1 cellular context compared by ENCODE assay signal in the genomic region with DNA sequence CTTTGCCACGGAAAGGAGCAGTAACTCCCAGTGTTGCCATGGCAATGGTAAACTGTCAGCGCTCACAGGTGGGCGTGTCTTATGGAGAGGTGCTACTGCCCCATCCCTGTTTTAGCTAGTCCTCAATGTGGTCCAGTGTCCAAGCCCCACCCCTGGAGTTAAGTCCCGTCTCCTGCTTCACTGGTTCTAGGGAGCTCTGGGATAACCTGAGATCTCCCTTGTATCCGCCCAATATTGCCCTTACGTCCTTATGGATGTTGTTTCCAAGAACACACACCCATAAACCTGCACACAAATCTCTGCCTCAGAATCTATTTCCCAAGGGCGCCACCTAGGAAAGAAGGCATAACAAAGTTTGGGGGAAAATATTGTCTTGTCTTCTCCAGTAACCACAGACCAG.
TF ChIP-seq lines count a peak whose summit lies in the region.

No MANE protein-coding gene starts in this region.

TF ChIP-seq in K562, 482 proteins besides CTCF, POLR2A, EP300 and RAD21 (continued from another document and continues in another):
- TF ChIP-seq TAF9B (IDR thresholded peaks at IDR 0.05; ENCODE audit: partially characterized antibody), result no peak
- TF ChIP-seq, protein P1, sequence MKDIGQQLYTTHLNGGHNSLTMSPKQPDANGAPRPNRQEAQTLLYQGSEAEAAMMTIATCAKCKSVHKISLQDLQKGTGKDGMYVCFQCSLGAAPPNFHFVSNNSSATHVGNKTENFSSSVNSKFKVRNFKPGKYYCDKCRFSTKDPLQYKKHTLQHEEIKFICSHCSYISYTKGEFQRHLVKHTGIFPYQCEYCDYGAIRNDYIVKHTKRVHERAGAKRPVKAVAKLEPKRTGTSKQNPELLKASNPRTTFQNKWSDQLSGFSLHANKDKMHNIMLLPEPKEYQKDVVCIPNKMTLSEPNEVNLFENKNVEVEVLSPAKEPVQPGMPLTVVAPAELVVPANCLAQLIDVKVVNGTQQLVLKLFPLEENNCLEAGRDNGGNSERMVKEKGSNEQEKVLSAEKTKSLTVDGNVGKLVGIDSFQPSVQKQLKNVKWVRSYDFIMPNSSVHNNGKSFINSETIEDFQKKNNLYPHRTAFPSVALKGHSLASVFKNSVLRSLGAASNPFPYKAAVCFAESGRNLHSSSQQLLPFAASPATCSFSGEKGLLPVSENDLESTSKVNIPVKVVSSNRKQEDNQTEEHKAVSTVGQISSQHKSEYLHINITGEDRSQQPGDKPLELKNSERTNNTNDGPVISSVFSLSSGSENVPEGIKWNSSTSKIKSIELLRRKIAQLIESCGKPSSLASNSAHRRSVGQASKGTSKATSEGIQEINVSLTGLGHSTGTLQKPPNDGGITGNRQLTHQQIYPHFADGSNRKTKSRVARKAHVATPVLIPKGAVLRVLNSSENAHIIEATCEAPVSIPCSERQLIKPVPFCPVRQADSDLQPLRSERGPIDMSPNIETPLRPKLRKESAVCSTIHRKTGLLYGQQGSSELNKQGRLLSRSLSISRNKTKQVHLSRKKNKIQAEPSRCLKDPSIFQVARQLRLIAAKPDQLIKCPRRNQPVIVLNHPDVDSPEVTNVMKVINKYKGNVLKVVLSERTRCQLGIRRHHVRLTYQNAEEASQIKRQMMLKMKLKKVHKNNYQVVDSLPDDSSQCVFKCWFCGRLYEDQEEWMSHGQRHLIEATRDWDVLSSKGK (CRISPR knock-in tag; IDR thresholded peaks at IDR 0.05), result no peak
- peak in 1 of 2 experiments; percentile 88; a peak in 2 of 4 replicates for TF ChIP-seq RCOR1 (IDR thresholded peaks at IDR 0.05; ENCODE audit: borderline replicate concordance in 1 of 2, low read depth in 2 of 2, low read length in 2 of 2)
- TF ChIP-seq NFATC3 (IDR thresholded peaks at IDR 0.05), result no peak
- no peak for TF ChIP-seq PTRF (tag; IDR thresholded peaks at IDR 0.05)
- peak; percentile 95 for TF ChIP-seq HINFP (tag; conservative IDR thresholded peaks at IDR 0.05; ENCODE audit: low read depth)
- no peak for TF ChIP-seq RBBP5 (IDR thresholded peaks at IDR 0.05; ENCODE audit: borderline replicate concordance, insufficient read depth, low read length, poor library complexity, severe bottlenecking)
- TF ChIP-seq GATA2 (CRISPR knock-in tag; IDR thresholded peaks at IDR 0.05), result no peak
- no peak for TF ChIP-seq CBX2 (IDR thresholded peaks at IDR 0.05; ENCODE audit: insufficient read depth, low read length, poor library complexity, severe bottlenecking)
- no peak for TF ChIP-seq CUX1 (CRISPR knock-in tag; IDR thresholded peaks at IDR 0.05)
- TF ChIP-seq, protein P2, sequence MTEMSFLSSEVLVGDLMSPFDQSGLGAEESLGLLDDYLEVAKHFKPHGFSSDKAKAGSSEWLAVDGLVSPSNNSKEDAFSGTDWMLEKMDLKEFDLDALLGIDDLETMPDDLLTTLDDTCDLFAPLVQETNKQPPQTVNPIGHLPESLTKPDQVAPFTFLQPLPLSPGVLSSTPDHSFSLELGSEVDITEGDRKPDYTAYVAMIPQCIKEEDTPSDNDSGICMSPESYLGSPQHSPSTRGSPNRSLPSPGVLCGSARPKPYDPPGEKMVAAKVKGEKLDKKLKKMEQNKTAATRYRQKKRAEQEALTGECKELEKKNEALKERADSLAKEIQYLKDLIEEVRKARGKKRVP (CRISPR knock-in tag; IDR thresholded peaks at IDR 0.05), result no peak
- no peak for TF ChIP-seq ZC3H4 (CRISPR knock-in tag; IDR thresholded peaks at IDR 0.05; ENCODE audit: borderline replicate concordance)
- no peak for TF ChIP-seq TBP (optimal IDR thresholded peaks at IDR 0.05; ENCODE audit: low read depth, low read length)
- peak; percentile 70 for TF ChIP-seq PKNOX1 (IDR thresholded peaks at IDR 0.05)
- no peak for TF ChIP-seq SMARCA5 (IDR thresholded peaks at IDR 0.05)
- TF ChIP-seq NR2C2 (CRISPR knock-in tag; IDR thresholded peaks at IDR 0.05), result no peak
- no peak for TF ChIP-seq NR2C2 (tag; IDR thresholded peaks at IDR 0.05)
- no peak for TF ChIP-seq ZNF699 (CRISPR knock-in tag; IDR thresholded peaks at IDR 0.05; ENCODE audit: insufficient replicate concordance)
- TF ChIP-seq CTBP1 (IDR thresholded peaks at IDR 0.05; ENCODE audit: borderline replicate concordance), result peak; percentile 45; the same call in 1 of the 2 replicates
- TF ChIP-seq, protein P3, sequence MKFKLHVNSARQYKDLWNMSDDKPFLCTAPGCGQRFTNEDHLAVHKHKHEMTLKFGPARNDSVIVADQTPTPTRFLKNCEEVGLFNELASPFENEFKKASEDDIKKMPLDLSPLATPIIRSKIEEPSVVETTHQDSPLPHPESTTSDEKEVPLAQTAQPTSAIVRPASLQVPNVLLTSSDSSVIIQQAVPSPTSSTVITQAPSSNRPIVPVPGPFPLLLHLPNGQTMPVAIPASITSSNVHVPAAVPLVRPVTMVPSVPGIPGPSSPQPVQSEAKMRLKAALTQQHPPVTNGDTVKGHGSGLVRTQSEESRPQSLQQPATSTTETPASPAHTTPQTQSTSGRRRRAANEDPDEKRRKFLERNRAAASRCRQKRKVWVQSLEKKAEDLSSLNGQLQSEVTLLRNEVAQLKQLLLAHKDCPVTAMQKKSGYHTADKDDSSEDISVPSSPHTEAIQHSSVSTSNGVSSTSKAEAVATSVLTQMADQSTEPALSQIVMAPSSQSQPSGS (CRISPR knock-in tag; IDR thresholded peaks at IDR 0.05), result no peak
- TF ChIP-seq LEF1 (IDR thresholded peaks at IDR 0.05), result no peak
- TF ChIP-seq THRA (IDR thresholded peaks at IDR 0.05), result no peak
- TF ChIP-seq NFYB (IDR thresholded peaks at IDR 0.05; ENCODE audit: extremely low read depth, insufficient read length), result no peak
- TF ChIP-seq PHF21A (IDR thresholded peaks at IDR 0.05; ENCODE audit: borderline replicate concordance, low read depth), result peak; percentile 91
- TF ChIP-seq BACH1 (tag; IDR thresholded peaks at IDR 0.05), result no peak
- TF ChIP-seq, protein P4, sequence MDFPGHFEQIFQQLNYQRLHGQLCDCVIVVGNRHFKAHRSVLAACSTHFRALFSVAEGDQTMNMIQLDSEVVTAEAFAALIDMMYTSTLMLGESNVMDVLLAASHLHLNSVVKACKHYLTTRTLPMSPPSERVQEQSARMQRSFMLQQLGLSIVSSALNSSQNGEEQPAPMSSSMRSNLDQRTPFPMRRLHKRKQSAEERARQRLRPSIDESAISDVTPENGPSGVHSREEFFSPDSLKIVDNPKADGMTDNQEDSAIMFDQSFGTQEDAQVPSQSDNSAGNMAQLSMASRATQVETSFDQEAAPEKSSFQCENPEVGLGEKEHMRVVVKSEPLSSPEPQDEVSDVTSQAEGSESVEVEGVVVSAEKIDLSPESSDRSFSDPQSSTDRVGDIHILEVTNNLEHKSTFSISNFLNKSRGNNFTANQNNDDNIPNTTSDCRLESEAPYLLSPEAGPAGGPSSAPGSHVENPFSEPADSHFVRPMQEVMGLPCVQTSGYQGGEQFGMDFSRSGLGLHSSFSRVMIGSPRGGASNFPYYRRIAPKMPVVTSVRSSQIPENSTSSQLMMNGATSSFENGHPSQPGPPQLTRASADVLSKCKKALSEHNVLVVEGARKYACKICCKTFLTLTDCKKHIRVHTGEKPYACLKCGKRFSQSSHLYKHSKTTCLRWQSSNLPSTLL (IDR thresholded peaks at IDR 0.05), result peak; percentile 88
- no peak for TF ChIP-seq KAT2B (IDR thresholded peaks at IDR 0.05; ENCODE audit: low read depth, low read length)
- TF ChIP-seq CHD2 (IDR thresholded peaks at IDR 0.05; ENCODE audit: low read depth, low read length), result no peak
- TF ChIP-seq CHCHD3 (CRISPR knock-in tag; IDR thresholded peaks at IDR 0.05), result no peak
- TF ChIP-seq ETS2 (tag; IDR thresholded peaks at IDR 0.05; ENCODE audit: borderline replicate concordance, poor library complexity, severe bottlenecking), result no peak
- TF ChIP-seq ZC3H8 (IDR thresholded peaks at IDR 0.05), result no peak
- no peak for TF ChIP-seq THRAP3 (IDR thresholded peaks at IDR 0.05; ENCODE audit: borderline replicate concordance)
- peak; percentile 87 for TF ChIP-seq RFX1 (IDR thresholded peaks at IDR 0.05)
- peak; percentile 61; the same call in 1 of the 2 replicates for TF ChIP-seq HDAC2 (IDR thresholded peaks at IDR 0.05)
- TF ChIP-seq, protein P5, sequence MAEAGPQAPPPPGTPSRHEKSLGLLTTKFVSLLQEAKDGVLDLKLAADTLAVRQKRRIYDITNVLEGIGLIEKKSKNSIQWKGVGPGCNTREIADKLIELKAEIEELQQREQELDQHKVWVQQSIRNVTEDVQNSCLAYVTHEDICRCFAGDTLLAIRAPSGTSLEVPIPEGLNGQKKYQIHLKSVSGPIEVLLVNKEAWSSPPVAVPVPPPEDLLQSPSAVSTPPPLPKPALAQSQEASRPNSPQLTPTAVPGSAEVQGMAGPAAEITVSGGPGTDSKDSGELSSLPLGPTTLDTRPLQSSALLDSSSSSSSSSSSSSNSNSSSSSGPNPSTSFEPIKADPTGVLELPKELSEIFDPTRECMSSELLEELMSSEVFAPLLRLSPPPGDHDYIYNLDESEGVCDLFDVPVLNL (CRISPR knock-in tag; IDR thresholded peaks at IDR 0.05; ENCODE audit: low read depth), result no peak
